Comparison of ENCODE assay signal across 9 cellular contexts in genomic region chr17:6070895-6071511, GRCh38. TPM values are rescaled to one million over a fixed set of nuclear protein-coding genes. Genes with fewer than 3 reads are reported as not detected.
DNase-seq lines count a peak whose midpoint lies in the region; TF ChIP-seq lines count a peak whose summit lies in the region.
"Had no signal": no experiment of that assay in that cellular context is flagged by ENCODE, and none has a peak within 500 bp of the region (broad histone marks: within the 10 kb centered on the region; RNA-seq: fewer than 3 reads in every experiment).

No MANE protein-coding gene starts in this region.

- no peak for TF ChIP-seq CTCF in vagina (IDR thresholded peaks at IDR 0.05)

- TF ChIP-seq POLR2A in vagina (IDR thresholded peaks at IDR 0.05), result no peak

- H3K27me3 ChIP-seq in endocrine pancreas (ENCODE audit: control insufficient read depth, insufficient read depth, low read length) (no peaks in the 10 kb centered on the region), mucosa of rectum (ENCODE audit: control insufficient read depth in 2 of 2, insufficient read depth in 2 of 2, low read length in 2 of 2) (peaks cover 14 to 18% of the 10 kb centered on the region in 2 donors), vagina (no peaks in the 10 kb centered on the region)

- peak; percentile 30 for DNase-seq in stimulated activated CD4-positive, alpha-beta T cell treated with anti-CD3 and anti-CD28 coated beads, Interleukin-15, amount 100 ng/mL, for 24 hours
- no peak for DNase-seq in stimulated activated CD4-positive, alpha-beta T cell treated with anti-CD3 and anti-CD28 coated beads, Interleukin-4, amount 100 ng/mL, for 4 hours
- DNase-seq in vagina (ENCODE audit: extremely low spot score in 2 of 2) (no peak), NCI-H1694 (lab: John Stamatoyannopoulos, UW) (no peak), NOMO-1 treated with DMSO at 0.1 percent for 48 hours (lab: John Stamatoyannopoulos, UW; ENCODE audit: unreplicated experiment) (no peak)
- no peak for DNase-seq in T-helper 2 cell treated with Interferon-gamma antibody and Interleukin-4, amounts not matched to agents 5 μg/mL and 100 μg/mL, for 36 hours (ENCODE audit: low spot score)

- peak overlapping the region; percentile 52 for H3K4me3 ChIP-seq in endocrine pancreas (ENCODE audit: control insufficient read depth, insufficient read depth, low read length)
- peak overlapping the region; percentile 66 to 81 for H3K4me3 ChIP-seq in mucosa of rectum (ENCODE audit: low read length in 2 of 2)
- H3K4me3 ChIP-seq in vagina, result peak overlapping the region; percentile 43 to 56
- H3K4me3 ChIP-seq: SK-N-MC had no signal

- H3K4me1 Mint-ChIP-seq in T-helper 2 cell treated with Interferon-gamma antibody and Interleukin-4, amounts not matched to agents 5 μg/mL and 100 μg/mL, for 36 hours (ENCODE audit: low read depth), result peaks cover 4% of the 10 kb centered on the region

- H3K4me3 Mint-ChIP-seq in T-helper 2 cell treated with Interferon-gamma antibody and Interleukin-4, amounts not matched to agents 5 μg/mL and 100 μg/mL, for 36 hours, result no peak overlapping the region

- H3K9me3 ChIP-seq in endocrine pancreas (ENCODE audit: control insufficient read depth, low read length) (no peaks in the 10 kb centered on the region), mucosa of rectum (ENCODE audit: control insufficient read depth in 2 of 2, low read length in 2 of 2) (no peaks in the 10 kb centered on the region), vagina (no peaks in the 10 kb centered on the region)

- H3K27ac ChIP-seq in mucosa of rectum (ENCODE audit: low read depth in 2 of 2, low read length in 2 of 2), result no peak overlapping the region
- H3K27ac ChIP-seq in vagina, result no peak overlapping the region
- H3K27ac ChIP-seq: SK-N-MC had no signal

- H3K9me3 Mint-ChIP-seq in T-helper 2 cell treated with Interferon-gamma antibody and Interleukin-4, amounts not matched to agents 5 μg/mL and 100 μg/mL, for 36 hours, result no peaks in the 10 kb centered on the region

- H3K36me3 ChIP-seq in endocrine pancreas (ENCODE audit: control insufficient read depth, insufficient read depth, low read length), result no peaks in the 10 kb centered on the region
- no peaks in the 10 kb centered on the region for H3K36me3 ChIP-seq in mucosa of rectum (ENCODE audit: control insufficient read depth in 2 of 2, insufficient read depth in 2 of 2, low read length in 2 of 2)
- H3K36me3 ChIP-seq in vagina, result no peaks in the 10 kb centered on the region

- no peak overlapping the region for H3K27ac Mint-ChIP-seq in T-helper 2 cell treated with Interferon-gamma antibody and Interleukin-4, amounts not matched to agents 5 μg/mL and 100 μg/mL, for 36 hours

- H3K4me1 ChIP-seq in endocrine pancreas (ENCODE audit: control insufficient read depth, insufficient read depth, low read length) (no peaks in the 10 kb centered on the region), mucosa of rectum (ENCODE audit: control insufficient read depth in 2 of 2, insufficient read depth in 2 of 2, low read length in 2 of 2) (peaks cover 3 to 9% of the 10 kb centered on the region in 2 donors), vagina (peaks cover 10% of the 10 kb centered on the region)

- no peaks in the 10 kb centered on the region for H3K36me3 Mint-ChIP-seq in T-helper 2 cell treated with Interferon-gamma antibody and Interleukin-4, amounts not matched to agents 5 μg/mL and 100 μg/mL, for 36 hours (ENCODE audit: low read depth)

- peaks cover 54% of the 10 kb centered on the region for H3K27me3 Mint-ChIP-seq in T-helper 2 cell treated with Interferon-gamma antibody and Interleukin-4, amounts not matched to agents 5 μg/mL and 100 μg/mL, for 36 hours (ENCODE audit: low read depth)

- H3K9ac ChIP-seq in endocrine pancreas (ENCODE audit: control insufficient read depth, insufficient read depth, low read length) (peak overlapping the region; percentile 30), mucosa of rectum (ENCODE audit: low read depth in 1 of 2, low read length in 2 of 2) (peak overlapping the region; percentile 4 to 47)

- intact Hi-C loops in vagina (cut with DNase I), result no loop called here

RNA-seq across cellular contexts. Expression of gene WSCD1, which starts 0.8 kb away (rescaled TPM):
- total RNA-seq in vagina, result 2.0 TPM
